11 cellular contexts compared by ENCODE assay signal in genomic region chr16:88360999-88361398, GRCh38.
"Had no signal": no experiment of that assay in that cellular context is flagged by ENCODE, and none has a peak within 500 bp of the region (broad histone marks: within the 10 kb centered on the region; RNA-seq: fewer than 3 reads in every experiment).

No MANE protein-coding gene starts in this region.

- H3K9me3 ChIP-seq: HAP-1 had no signal

- H3K36me3 ChIP-seq: HAP-1 had no signal

- ATAC-seq: GM23338, HCT116 had no signal

- H3K27ac ChIP-seq: GM23248 had no signal

- H3K4me1 ChIP-seq: HAP-1 had no signal

- H2AFZ ChIP-seq: GM23248, GM23338 had no signal

- H3K9ac ChIP-seq: GM23248 had no signal

- H3K4me2 ChIP-seq: GM23338 had no signal

- H3K4me3 ChIP-seq: GM23248, GM23338, HAP-1 had no signal

- DNase-seq: GM23248, GOT3, H7, H9, HCEC 1CT, HFFc6 had no signal

- FAIRE-seq: H1, H54 had no signal
